In the genomic region with DNA sequence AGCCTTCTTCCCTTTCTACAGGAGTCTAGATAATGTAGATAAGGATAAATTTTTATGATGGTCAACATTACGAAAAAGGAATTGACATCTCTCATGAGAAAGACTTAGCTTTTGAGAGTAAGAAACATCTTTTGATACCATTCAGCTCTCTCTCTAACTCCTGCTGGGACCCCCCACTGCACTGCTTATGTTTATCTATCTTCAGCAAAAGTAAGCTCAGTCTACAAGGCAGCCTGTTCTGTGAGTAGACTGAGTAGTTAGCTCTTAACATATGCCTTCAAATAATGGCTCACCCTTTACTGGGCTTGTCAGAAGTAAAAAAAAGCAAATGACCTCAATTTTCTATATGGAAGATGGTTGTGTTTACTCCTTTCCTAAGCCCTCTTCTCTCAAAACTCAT, we compare ENCODE assay signal across 34 cellular contexts.
"Had no signal": no experiment of that assay in that cellular context is flagged by ENCODE, and none has a peak within 500 bp of the region (broad histone marks: within the 10 kb centered on the region; RNA-seq: fewer than 3 reads in every experiment).

No MANE protein-coding gene starts in this region.

- H3K4me1 ChIP-seq: body of pancreas, breast epithelium had no signal

- H3K4me3 Mint-ChIP-seq: activated B cell treated with CpG ODN at 0.5 μM for 24 hours; activated CD8-positive, alpha-beta T cell treated with anti-CD3 and anti-CD28 coated beads for 36 hours; activated naive CD4-positive, alpha-beta T cell treated with anti-CD3 and anti-CD28 coated beads, Interleukin-2, amount 10 ng/mL, durations not matched to agents 7 days and 5 days; activated naive CD8-positive, alpha-beta T cell treated with anti-CD3 and anti-CD28 coated beads, Interleukin-2, amount 10 ng/mL, durations not matched to agents 7 days and 5 days; activated T-helper 1 cell treated with anti-CD3 and anti-CD28 coated beads, Interleukin-12 subunit alpha, Interleukin-12 subunit beta, Interleukin-2, Interleukin-4 antibody, amounts not matched to agents 30 ng/mL and 10 ng/mL and 1 ng/mL, durations not matched to agents 14 hours and 24 hours and 36 hours; dendritic cell treated with granulocyte-macrophage colony-stimulating factor and Interleukin-4, amounts not matched to agents 40 ng/mL and 50 ng/mL, for 4 days; endodermal cell; T-helper 17 cell; T-helper 2 cell treated with Interferon-gamma antibody and Interleukin-4, amounts not matched to agents 5 μg/mL and 100 μg/mL, for 36 hours had no signal

- DNase-seq: activated B cell treated with CpG ODN at 0.5 μM for 24 hours; activated CD4-positive, alpha-beta T cell treated with anti-CD3 and anti-CD28 coated beads for 48 hours; activated CD4-positive, alpha-beta T cell treated with anti-CD3 and anti-CD28 coated beads, Interleukin-2, amount 50 U/mL, for 1 hour; activated CD4-positive, alpha-beta T cell treated with anti-CD3 and anti-CD28 coated beads, Interleukin-2, amount 50 U/mL, for 48 hours; activated CD8-positive, alpha-beta memory T cell treated with anti-CD3 and anti-CD28 coated beads for 24 hours; activated CD8-positive, alpha-beta T cell treated with anti-CD3 and anti-CD28 coated beads for 36 hours; activated gamma-delta T cell; activated naive CD4-positive, alpha-beta T cell; activated naive CD4-positive, alpha-beta T cell treated with anti-CD3 and anti-CD28 coated beads, Interleukin-2, amount 10 ng/mL, durations not matched to agents 7 days and 5 days; activated naive CD8-positive, alpha-beta T cell treated with anti-CD3 and anti-CD28 coated beads, Interleukin-2, amount 10 ng/mL, durations not matched to agents 7 days and 5 days; activated T-cell treated with anti-CD3 and anti-CD28 coated beads, Interleukin-2, amount 50 U/mL, for 48 hours; amniotic stem cell; anterior cingulate cortex; body of pancreas; central memory CD4-positive, alpha-beta T cell; cerebellar nuclear complex; dorsolateral prefrontal cortex; effector memory CD4-positive, alpha-beta T cell; endodermal cell; foreskin fibroblast; head of caudate nucleus; T-helper 1 cell; T-helper 17 cell; T1000; WERI-Rb-1 had no signal

- ATAC-seq: activated CD4-positive, CD25-positive, alpha-beta regulatory T cell treated with anti-CD3 and anti-CD28 coated beads, Interleukin-2, amount 50 U/mL, for 24 hours; activated CD8-positive, alpha-beta T cell treated with anti-CD3 and anti-CD28 coated beads for 36 hours; activated naive CD4-positive, alpha-beta T cell treated with anti-CD3 and anti-CD28 coated beads, Interleukin-2, amount 50 U/mL, for 72 hours; body of pancreas; esophagus mucosa; T-helper 17 cell had no signal

- H3K4me3 ChIP-seq: body of pancreas, breast epithelium, cardiac muscle cell, coronary artery, dorsolateral prefrontal cortex had no signal

- H3K27me3 Mint-ChIP-seq: activated B cell treated with CpG ODN at 0.5 μM for 24 hours; activated CD8-positive, alpha-beta T cell treated with anti-CD3 and anti-CD28 coated beads for 36 hours; activated naive CD4-positive, alpha-beta T cell treated with anti-CD3 and anti-CD28 coated beads, Interleukin-2, amount 10 ng/mL, durations not matched to agents 7 days and 5 days; activated naive CD8-positive, alpha-beta T cell treated with anti-CD3 and anti-CD28 coated beads, Interleukin-2, amount 10 ng/mL, durations not matched to agents 7 days and 5 days; dendritic cell treated with granulocyte-macrophage colony-stimulating factor and Interleukin-4, amounts not matched to agents 40 ng/mL and 50 ng/mL, for 4 days; T-helper 17 cell had no signal

- H3K36me3 ChIP-seq: breast epithelium, cardiac muscle cell, WERI-Rb-1 had no signal

- H3K4me1 Mint-ChIP-seq: activated B cell treated with CpG ODN at 0.5 μM for 24 hours; activated naive CD4-positive, alpha-beta T cell treated with anti-CD3 and anti-CD28 coated beads, Interleukin-2, amount 10 ng/mL, durations not matched to agents 7 days and 5 days; activated naive CD8-positive, alpha-beta T cell treated with anti-CD3 and anti-CD28 coated beads, Interleukin-2, amount 10 ng/mL, durations not matched to agents 7 days and 5 days; T-helper 17 cell had no signal

- H3K9me3 Mint-ChIP-seq: activated CD8-positive, alpha-beta T cell treated with anti-CD3 and anti-CD28 coated beads for 36 hours; dendritic cell treated with granulocyte-macrophage colony-stimulating factor and Interleukin-4, amounts not matched to agents 40 ng/mL and 50 ng/mL, for 4 days; endodermal cell had no signal

- H3K9me3 ChIP-seq: body of pancreas, breast epithelium had no signal

- H3K36me3 Mint-ChIP-seq: activated naive CD4-positive, alpha-beta T cell treated with anti-CD3 and anti-CD28 coated beads, Interleukin-2, amount 10 ng/mL, durations not matched to agents 7 days and 5 days; activated naive CD8-positive, alpha-beta T cell treated with anti-CD3 and anti-CD28 coated beads, Interleukin-2, amount 10 ng/mL, durations not matched to agents 7 days and 5 days had no signal

- H3K27ac Mint-ChIP-seq: activated B cell treated with CpG ODN at 0.5 μM for 24 hours; activated CD8-positive, alpha-beta T cell treated with anti-CD3 and anti-CD28 coated beads for 36 hours; activated naive CD4-positive, alpha-beta T cell treated with anti-CD3 and anti-CD28 coated beads, Interleukin-2, amount 10 ng/mL, durations not matched to agents 7 days and 5 days; activated naive CD4-positive, alpha-beta T cell treated with anti-CD3 and anti-CD28 coated beads, Interleukin-2, amount 50 U/mL, for 72 hours; activated naive CD8-positive, alpha-beta T cell treated with anti-CD3 and anti-CD28 coated beads, Interleukin-2, amount 10 ng/mL, durations not matched to agents 7 days and 5 days; activated T-helper 1 cell treated with anti-CD3 and anti-CD28 coated beads, Interleukin-12 subunit alpha, Interleukin-12 subunit beta, Interleukin-2, Interleukin-4 antibody, amounts not matched to agents 30 ng/mL and 10 ng/mL and 1 ng/mL, durations not matched to agents 14 hours and 24 hours and 36 hours; dendritic cell treated with granulocyte-macrophage colony-stimulating factor and Interleukin-4, amounts not matched to agents 40 ng/mL and 50 ng/mL, for 4 days; endodermal cell; T-helper 17 cell; T-helper 2 cell treated with Interferon-gamma antibody and Interleukin-4, amounts not matched to agents 5 μg/mL and 100 μg/mL, for 36 hours had no signal

- H3K27me3 ChIP-seq: body of pancreas, breast epithelium had no signal

- H3K27ac ChIP-seq: body of pancreas, breast epithelium, cardiac muscle cell, coronary artery, dorsolateral prefrontal cortex, WERI-Rb-1 had no signal
